Comparison of ENCODE assay signal across 8 cellular contexts in genomic region chr1:15836772-15837669, GRCh38.
DNase-seq lines count a peak whose midpoint lies in the region; ATAC-seq and TF ChIP-seq lines count a peak whose summit lies in the region.

No MANE protein-coding gene starts in this region.

- H3K9ac ChIP-seq in mucosa of stomach (ENCODE audit: low read length): peak overlapping the region; percentile 99

- peaks cover 10% of the 10 kb centered on the region for H3K4me1 ChIP-seq in mucosa of stomach (ENCODE audit: control insufficient read depth, insufficient read depth, low read length)

- H3K4me3 ChIP-seq in GM12865 (ENCODE audit: low read depth, low read length): peak overlapping the region; percentile 80
- peak overlapping the region; percentile 27 for H3K4me3 ChIP-seq in brain microvascular endothelial cell (ENCODE audit: low read depth, low read length)
- H3K4me3 ChIP-seq in mucosa of stomach (ENCODE audit: low read length): no peak overlapping the region

- H3K9me3 ChIP-seq in mucosa of stomach (ENCODE audit: control insufficient read depth, low read length): no peaks in the 10 kb centered on the region

- in situ Hi-C loops in brain microvascular endothelial cell (cut with HindIII; ENCODE audit: low pct_ligation_motif_present, low sequenced_read_pairs): no loop called here

- H3K36me3 ChIP-seq in brain microvascular endothelial cell (replicated peaks): no peaks in the 10 kb centered on the region
- no peaks in the 10 kb centered on the region for H3K36me3 ChIP-seq in mucosa of stomach (ENCODE audit: control insufficient read depth, insufficient read depth, low read length)

- peak; percentile 38 for ATAC-seq in stimulated activated naive CD8-positive, alpha-beta T cell treated with anti-CD3 and anti-CD28 coated beads, Interleukin-15, Interleukin-2, amounts not matched to agents 100 U/mL and 50 U/mL, for 24 hours
- ATAC-seq in HG03196 (IDR thresholded peaks at IDR 0.05; ENCODE audit: unreplicated experiment): no peak

- DNase-seq in GM12865 (ENCODE audit: low read depth): peak; percentile 75
- DNase-seq in T-helper 1 cell: peak; percentile 22 to 53 (median 50)
- DNase-seq in brain microvascular endothelial cell: no peak
- DNase-seq in stimulated activated naive CD8-positive, alpha-beta T cell treated with anti-CD3 and anti-CD28 coated beads, Interleukin-15, Interleukin-2, amounts not matched to agents 100 U/mL and 50 U/mL, for 24 hours: peak; percentile 83
- DNase-seq in AG08396 (ENCODE audit: low spot score): no peak
- DNase-seq in NCI-H2227 (lab: John Stamatoyannopoulos, UW; ENCODE audit: unreplicated experiment): no peak

- H3K27me3 ChIP-seq in brain microvascular endothelial cell (replicated peaks) (no peaks in the 10 kb centered on the region), mucosa of stomach (ENCODE audit: control insufficient read depth, insufficient read depth, low read length) (no peaks in the 10 kb centered on the region)

- TF ChIP-seq CTCF in GM12865 (IDR thresholded peaks at IDR 0.05; ENCODE audit: insufficient read depth, low read depth, low read length, missing control alignments) (no peak), brain microvascular endothelial cell (IDR thresholded peaks at IDR 0.05; ENCODE audit: low read depth, low read length, missing control alignments) (no peak)

- H3K27ac ChIP-seq in brain microvascular endothelial cell: no peak overlapping the region

Comparison
In these comparisons a context has a peak if more than half of its experiments do, and no peak if none do; other contexts are left out.
1. DNase-seq: peak in GM12865 (single experiment), T-helper 1 cell (5 of 5) and stimulated activated naive CD8-positive, alpha-beta T cell treated with anti-CD3 and anti-CD28 coated beads, Interleukin-15, Interleukin-2, amounts not matched to agents 100 U/mL and 50 U/mL, for 24 hours (single experiment); none in brain microvascular endothelial cell (single experiment), AG08396 (single experiment) and NCI-H2227 (single experiment).